Comparison of ENCODE assay signal across 1 cellular context in the genomic region with DNA sequence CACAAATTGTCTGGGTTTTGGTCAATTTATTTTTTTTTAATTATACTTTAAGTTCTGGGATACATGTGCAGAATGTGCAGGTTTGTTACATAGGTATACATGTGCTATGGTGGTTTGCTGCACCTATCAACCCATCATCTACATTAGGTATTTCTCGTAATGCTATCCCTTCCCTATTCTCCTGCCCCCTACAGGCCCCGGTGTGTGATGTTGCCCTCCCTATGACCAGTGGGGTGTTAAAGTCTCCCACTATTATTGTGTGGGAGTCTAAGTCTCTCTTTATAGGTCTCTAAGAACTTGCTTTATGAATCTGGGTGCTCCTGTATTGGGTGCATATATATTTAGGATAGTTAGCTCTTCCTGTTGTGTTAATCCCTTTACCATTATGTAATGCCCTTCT.
A peak's percentile ranks its signal among the peaks of the same experiment; 100 is the strongest.
TF ChIP-seq lines count a peak whose summit lies in the region.

No MANE protein-coding gene starts in this region.

TF ChIP-seq in K562, 482 proteins besides CTCF, POLR2A, EP300 and RAD21:
- TF ChIP-seq, protein P1, sequence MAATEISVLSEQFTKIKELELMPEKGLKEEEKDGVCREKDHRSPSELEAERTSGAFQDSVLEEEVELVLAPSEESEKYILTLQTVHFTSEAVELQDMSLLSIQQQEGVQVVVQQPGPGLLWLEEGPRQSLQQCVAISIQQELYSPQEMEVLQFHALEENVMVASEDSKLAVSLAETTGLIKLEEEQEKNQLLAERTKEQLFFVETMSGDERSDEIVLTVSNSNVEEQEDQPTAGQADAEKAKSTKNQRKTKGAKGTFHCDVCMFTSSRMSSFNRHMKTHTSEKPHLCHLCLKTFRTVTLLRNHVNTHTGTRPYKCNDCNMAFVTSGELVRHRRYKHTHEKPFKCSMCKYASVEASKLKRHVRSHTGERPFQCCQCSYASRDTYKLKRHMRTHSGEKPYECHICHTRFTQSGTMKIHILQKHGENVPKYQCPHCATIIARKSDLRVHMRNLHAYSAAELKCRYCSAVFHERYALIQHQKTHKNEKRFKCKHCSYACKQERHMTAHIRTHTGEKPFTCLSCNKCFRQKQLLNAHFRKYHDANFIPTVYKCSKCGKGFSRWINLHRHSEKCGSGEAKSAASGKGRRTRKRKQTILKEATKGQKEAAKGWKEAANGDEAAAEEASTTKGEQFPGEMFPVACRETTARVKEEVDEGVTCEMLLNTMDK (IDR thresholded peaks at IDR 0.05; ENCODE audit: borderline replicate concordance, insufficient read depth, low read depth, low read length, poor library complexity, severe bottlenecking) = peak; percentile 34
